In the genomic region with DNA sequence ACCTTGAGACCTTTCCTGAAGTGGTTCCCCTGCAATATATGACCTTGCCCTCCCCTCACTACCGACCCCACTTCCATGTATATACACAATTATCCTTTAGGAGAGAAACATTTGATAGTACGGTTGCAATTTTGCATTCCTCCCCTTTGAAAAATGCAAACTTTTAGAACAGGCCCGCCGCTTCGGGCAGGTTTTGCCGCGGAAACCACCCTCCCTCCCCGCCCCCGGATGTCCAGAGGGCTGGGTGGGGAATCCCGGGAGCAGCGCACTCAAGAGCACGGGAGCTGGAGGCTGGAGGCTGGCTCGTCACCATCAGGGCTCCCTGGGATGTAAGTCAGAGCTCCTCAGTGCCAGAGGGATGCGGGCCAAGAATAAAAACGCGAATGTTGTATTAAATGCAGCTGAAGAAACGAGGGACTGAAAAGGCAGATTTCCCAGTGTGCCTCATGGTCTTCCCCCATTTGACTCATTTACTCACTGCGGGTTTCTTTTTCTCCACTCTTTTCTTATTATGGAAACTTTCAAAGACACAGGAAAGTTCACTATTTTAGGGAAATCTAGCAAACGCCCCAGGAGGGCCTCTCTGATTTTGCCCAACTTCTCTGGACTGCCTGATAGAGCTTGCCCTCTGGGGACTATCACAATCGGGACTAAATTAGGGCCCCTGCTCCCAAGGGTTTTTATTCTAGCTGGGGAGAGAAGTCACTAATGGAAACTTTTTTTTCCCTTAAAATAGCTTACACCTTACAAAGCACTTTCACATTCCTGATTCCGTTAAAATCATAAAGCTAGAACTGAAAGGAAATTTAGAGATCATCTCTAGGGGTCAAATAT, we compare ENCODE assay signal across 8 cellular contexts. TPM values are rescaled to one million over a fixed set of nuclear protein-coding genes. Genes with fewer than 3 reads are reported as not detected.
DNase-seq lines count a peak whose midpoint lies in the region; ATAC-seq and TF ChIP-seq lines count a peak whose summit lies in the region.

No MANE protein-coding gene starts in this region.

- H3K27me3 ChIP-seq in adrenal gland, result no peaks in the 10 kb centered on the region
- no peaks in the 10 kb centered on the region for H3K27me3 ChIP-seq in heart left ventricle

- H3K36me3 ChIP-seq in adrenal gland (replicated peaks in 1 of 2) (no peaks in the 10 kb centered on the region), heart left ventricle (no peaks in the 10 kb centered on the region)

- DNase-seq in CD1c-positive myeloid dendritic cell (ENCODE audit: extremely low spot score) (peak; percentile 81), LHCN-M2 (ENCODE audit: low read depth) (peak; percentile 72), adrenal gland (peak; percentile 77 to 90 (median 85)), heart left ventricle (peak; percentile 83 to 90 (median 87)), pons (ENCODE audit: low spot score) (peak; percentile 56)

- TF ChIP-seq CTCF in adrenal gland (IDR thresholded peaks at IDR 0.05) (no peak), heart left ventricle (IDR thresholded peaks at IDR 0.05) (no peak)

- H3K4me1 ChIP-seq in adrenal gland (replicated peaks in 1 of 2), result peaks cover 28 to 41% of the 10 kb centered on the region in 2 donors
- peaks cover 2 to 82% (median 37%) of the 10 kb centered on the region in 12 donors for H3K4me1 ChIP-seq in heart left ventricle

- intact Hi-C loops in adrenal gland (cut with DNase I) (loop anchor here in 1 of 2 donors (10.0 kb wide), 1 partner anchor 53 kb away; no protein-coding TSS in a partner anchor), heart left ventricle (cut with DNase I) (loop anchor here in 9 of 10 donors (5.0 to 10.0 kb wide), 4 partner anchors 53 to 956 kb away; partner anchors contain the start of gene FBXL22 (in 8 of the 9))

- H3K27ac ChIP-seq in adrenal gland (peak overlapping the region in 4 of 5 donors; percentile 72 to 100 (median 99)), heart left ventricle (peak overlapping the region; percentile 22 to 99 (median 98))

- WGBS in adrenal gland, 4 donors, result 6 to 27% (median 17%) methylated on average over 21 of the region's 21 CpGs
- 8 to 14% (median 9%) methylated on average over 21 of the region's 21 CpGs for WGBS in heart left ventricle, 4 donors

- TF ChIP-seq POLR2A in adrenal gland (IDR thresholded peaks at IDR 0.05), result peak in 1 of 2 donors; percentile 43
- no peak for TF ChIP-seq POLR2A in heart left ventricle (IDR thresholded peaks at IDR 0.05)

- peak overlapping the region in 2 of 4 donors; percentile 8 to 34 for H3K4me3 ChIP-seq in adrenal gland
- H3K4me3 ChIP-seq in heart left ventricle, result peak overlapping the region in 10 of 12 donors; percentile 14 to 47 (median 38)

- peak in 2 of 4 donors; percentile 13 to 33 for ATAC-seq in heart left ventricle
- no peak for ATAC-seq in HG02759 (IDR thresholded peaks at IDR 0.05; ENCODE audit: unreplicated experiment)
- no peak for ATAC-seq in GM21723 (IDR thresholded peaks at IDR 0.05; ENCODE audit: unreplicated experiment)
- ATAC-seq in GM18520 (IDR thresholded peaks at IDR 0.05; ENCODE audit: unreplicated experiment), result no peak

- H3K9me3 ChIP-seq in adrenal gland (replicated peaks in 1 of 3) (no peaks in the 10 kb centered on the region), heart left ventricle (no peaks in the 10 kb centered on the region)

RNA-seq across cellular contexts. Expression of gene USP3, which starts 2.9 kb away (rescaled TPM):
- total RNA-seq in LHCN-M2 (2014; rRNA removed) (21.2 and 24.3 TPM in 2 replicates), adrenal gland (10 to 100 TPM; 26.4 to 49.2 (median 40.0) TPM), heart left ventricle (10 to 100 TPM; 14.3 to 30.8 (median 18.4) TPM)
- polyA plus RNA-seq in LHCN-M2 (2012), result 10.2 TPM
- polyA plus RNA-seq in adrenal gland (10 to 100 TPM; 23.0 to 30.5 (median 29.9) TPM), heart left ventricle (10 to 100 TPM in 1 of 2 donors, 1 to 10 TPM in 1; 7.1 to 10.5 TPM)
